ENCODE assay signal across 23 cellular contexts in genomic region chr20:44566811-44567210, GRCh38.
"Had no signal": no experiment of that assay in that cellular context is flagged by ENCODE, and none has a peak within 500 bp of the region (broad histone marks: within the 10 kb centered on the region; RNA-seq: fewer than 3 reads in every experiment).

No MANE protein-coding gene starts in this region.

- H3K36me3 ChIP-seq: esophagus squamous epithelium, neutrophil, right lobe of liver, thoracic aorta had no signal

- H3K4me1 ChIP-seq: right lobe of liver had no signal

- H3K9me3 ChIP-seq: esophagus squamous epithelium, neutrophil, psoas muscle, right lobe of liver, thoracic aorta had no signal

- FAIRE-seq: endothelial cell of umbilical vein, urothelium cell line had no signal

- H3K4me3 ChIP-seq: coronary artery, esophagus squamous epithelium, hepatocyte, lung, psoas muscle, right lobe of liver, thoracic aorta had no signal

- H3K27me3 ChIP-seq: esophagus squamous epithelium, hepatocyte, neutrophil, right lobe of liver had no signal

- DNase-seq: effector CD4-positive, alpha-beta T cell; endodermal cell; esophagus squamous epithelium; head of caudate nucleus; left colon; left ventricle myocardium superior; mesendoderm; naive thymus-derived CD8-positive, alpha-beta T cell; psoas muscle; retina; right lobe of liver; stimulated activated CD4-positive, alpha-beta T cell treated with anti-CD3 and anti-CD28 coated beads, Interleukin-2, amount 100 ng/mL, for 24 hours; stimulated activated CD4-positive, alpha-beta T cell treated with anti-CD3 and anti-CD28 coated beads, Interleukin-4, amount 100 ng/mL, for 4 hours; stimulated activated naive B cell treated with anti-CD40 and anti-IgM and Interleukin-4, amounts not matched to agents 10 μg/mL and 1 μg/mL and 100 μg/mL, for 72 hours; stimulated activated naive CD8-positive, alpha-beta T cell treated with anti-CD3 and anti-CD28 coated beads, Interleukin-15, amount 100 ng/mL, for 72 hours; substantia nigra had no signal

- ATAC-seq: left colon; naive thymus-derived CD8-positive, alpha-beta T cell; psoas muscle; right lobe of liver; stimulated activated naive B cell treated with anti-CD40 and anti-IgM and Interleukin-4, amounts not matched to agents 10 μg/mL and 1 μg/mL and 100 μg/mL, for 72 hours; stimulated activated naive CD8-positive, alpha-beta T cell treated with anti-CD3 and anti-CD28 coated beads, Interleukin-15, amount 100 ng/mL, for 72 hours had no signal

- H3K27ac ChIP-seq: coronary artery, hepatocyte, neutrophil, psoas muscle, right lobe of liver, thoracic aorta had no signal
